8 cellular contexts compared by ENCODE assay signal in genomic region chr6:144214622-144215401, GRCh38.
DNase-seq lines count a peak whose midpoint lies in the region; ATAC-seq and TF ChIP-seq lines count a peak whose summit lies in the region.

No MANE protein-coding gene starts in this region.

- no peak for TF ChIP-seq POLR2A in sigmoid colon (IDR thresholded peaks at IDR 0.05)

- WGBS in sigmoid colon, 2 donors: 86 to 90% methylated on average over 16 of the region's 16 CpGs

- H3K27me3 ChIP-seq in DOHH2 (ENCODE audit: control insufficient read depth, low read length) (no peaks in the 10 kb centered on the region), sigmoid colon (no peaks in the 10 kb centered on the region)

- peak overlapping the region; percentile 99 for H3K27ac Mint-ChIP-seq in T-cell
- peak overlapping the region; percentile 94 for H3K27ac Mint-ChIP-seq in glutamatergic neuron (ENCODE audit: unreplicated experiment)

- no peak for TF ChIP-seq CTCF in DOHH2 (IDR thresholded peaks at IDR 0.05; ENCODE audit: low read depth, low read length, poor library complexity, severe bottlenecking)
- no peak for TF ChIP-seq CTCF in glutamatergic neuron (IDR thresholded peaks at IDR 0.05; ENCODE audit: partially characterized antibody, unreplicated experiment)
- TF ChIP-seq CTCF in sigmoid colon (IDR thresholded peaks at IDR 0.05): no peak

- H3F3A ChIP-seq in DOHH2 (ENCODE audit: control insufficient read depth, insufficient read depth): no peaks in the 10 kb centered on the region

- H3K79me2 ChIP-seq in DOHH2 (ENCODE audit: control insufficient read depth, low read length): no peaks in the 10 kb centered on the region

- no peaks in the 10 kb centered on the region for H3K9me3 Mint-ChIP-seq in T-cell
- H3K9me3 Mint-ChIP-seq in glutamatergic neuron (ENCODE audit: unreplicated experiment): peaks cover 18% of the 10 kb centered on the region

- H3K9me3 ChIP-seq in DOHH2 (ENCODE audit: control insufficient read depth, insufficient read depth, low read length): 0 out of 2 replicates have a peak, but pooled peaks cover 3% of the 10 kb centered on the region
- H3K9me3 ChIP-seq in sigmoid colon: no peaks in the 10 kb centered on the region

- no peak overlapping the region for H3K27ac ChIP-seq in DOHH2 (ENCODE audit: low read depth, low read length)
- peak overlapping the region; percentile 92 to 96 (median 94) for H3K27ac ChIP-seq in sigmoid colon

- H3K4me3 ChIP-seq in DOHH2 (ENCODE audit: low read length): peak overlapping the region; percentile 74
- peak overlapping the region in 2 of 4 donors; percentile 70 to 76 for H3K4me3 ChIP-seq in sigmoid colon

- H4K20me1 ChIP-seq in DOHH2 (ENCODE audit: control insufficient read depth, insufficient read depth, low read depth, low read length): no peaks in the 10 kb centered on the region

- DNase-seq in T-cell (peak in 3 of 34 experiments; percentile 2 to 9 (median 5)), glutamatergic neuron (no peak), sigmoid colon (no peak), RKO (ENCODE audit: low spot score) (no peak), AG08395 (ENCODE audit: low spot score) (no peak)

- no peak for TF ChIP-seq EP300 in sigmoid colon (IDR thresholded peaks at IDR 0.05)

- H3K4me1 ChIP-seq in DOHH2 (ENCODE audit: control insufficient read depth, low read length) (peaks cover 17% of the 10 kb centered on the region), sigmoid colon (peaks cover 3 to 20% (median 18%) of the 10 kb centered on the region in 4 donors)

- H3K4me2 ChIP-seq in DOHH2 (ENCODE audit: low read length): peak overlapping the region; percentile 95

- no peak for ATAC-seq in T-cell (replicated peaks in 1 of 4)
- ATAC-seq in HG03521 (IDR thresholded peaks at IDR 0.05; ENCODE audit: unreplicated experiment): no peak
- no peak for ATAC-seq in HG03469 (IDR thresholded peaks at IDR 0.05; ENCODE audit: unreplicated experiment)

- H3K4me1 Mint-ChIP-seq in T-cell (peaks cover 37 to 42% (median 41%) of the 10 kb centered on the region in 3 donors), glutamatergic neuron (ENCODE audit: low read depth, unreplicated experiment) (peaks cover 5% of the 10 kb centered on the region)

- POLR2A ChIA-PET in T-cell (lab: Charles Lee): interaction anchor here in 1 of 2 donors (0.8 kb wide), 1 partner anchor 52 kb away, joined by 3 read pairs; no protein-coding TSS in a partner anchor

- peaks cover 0 to 15% of the 10 kb centered on the region in 2 donors for H3K27me3 Mint-ChIP-seq in T-cell
- H3K27me3 Mint-ChIP-seq in glutamatergic neuron (ENCODE audit: unreplicated experiment): peaks cover 21% of the 10 kb centered on the region

- intact Hi-C loops in sigmoid colon (cut with DNase I): loop anchor here (1.0 kb wide), 1 partner anchor 65 kb away; the partner anchor contains the start of gene STX11

- no peaks in the 10 kb centered on the region for H3K36me3 Mint-ChIP-seq in T-cell
- H3K36me3 Mint-ChIP-seq in glutamatergic neuron (ENCODE audit: unreplicated experiment): peaks cover 4% of the 10 kb centered on the region

- H3K4me3 Mint-ChIP-seq in T-cell (peak overlapping the region; percentile 83 to 95 (median 91)), glutamatergic neuron (ENCODE audit: unreplicated experiment) (peak overlapping the region; percentile 95)

- no peaks in the 10 kb centered on the region for H3K9me2 ChIP-seq in DOHH2 (replicated peaks; ENCODE audit: control insufficient read depth, low read length)

- H3K36me3 ChIP-seq in DOHH2 (ENCODE audit: control insufficient read depth, low read length) (no peaks in the 10 kb centered on the region), sigmoid colon (no peaks in the 10 kb centered on the region)

- CTCF ChIA-PET in T-cell (lab: Charles Lee): no interaction called here
